Comparison of ENCODE assay signal across 15 cellular contexts in genomic region chr12:114611145-114612018, GRCh38.
"Had no signal": no experiment of that assay in that cellular context is flagged by ENCODE, and none has a peak within 500 bp of the region (broad histone marks: within the 10 kb centered on the region; RNA-seq: fewer than 3 reads in every experiment).

No MANE protein-coding gene starts in this region.

- DNase-seq: activated effector memory CD4-positive, alpha-beta T cell treated with anti-CD3 and anti-CD28 coated beads, Interleukin-2, amount 50 U/mL, for 16 hours; activated T-cell treated with anti-CD3 and anti-CD28 coated beads, Interleukin-2, amount 50 U/mL, for 24 hours; amniotic stem cell; body of pancreas; dermis blood vessel endothelial cell; erythroblast; hippocampal formation; mammary epithelial cell; stimulated activated CD4-positive, alpha-beta T cell treated with anti-CD3 and anti-CD28 coated beads, Interleukin-15, amount 100 ng/mL, for 24 hours; stimulated activated CD4-positive, alpha-beta T cell treated with anti-CD3 and anti-CD28 coated beads, Interleukin-4, amount 100 ng/mL, for 24 hours; stimulated activated naive CD8-positive, alpha-beta T cell treated with anti-CD3 and anti-CD28 coated beads, Interleukin-15, amount 100 ng/mL, for 72 hours; T-helper 17 cell; testis had no signal

- H3K9me3 ChIP-seq: body of pancreas, testis had no signal

- ATAC-seq: activated naive CD4-positive, alpha-beta T cell treated with anti-CD3 and anti-CD28 coated beads, Interleukin-2, amount 50 U/mL, for 72 hours; body of pancreas; stimulated activated naive CD8-positive, alpha-beta T cell treated with anti-CD3 and anti-CD28 coated beads, Interleukin-15, amount 100 ng/mL, for 72 hours; T-helper 17 cell; WTC11 had no signal

- H3K27ac ChIP-seq: body of pancreas, testis had no signal

- H3K27me3 ChIP-seq: body of pancreas, testis had no signal

- H3K4me1 ChIP-seq: body of pancreas, testis had no signal

- H3K4me3 ChIP-seq: body of pancreas, testis had no signal
